2 cellular contexts compared by ENCODE assay signal in the genomic region with DNA sequence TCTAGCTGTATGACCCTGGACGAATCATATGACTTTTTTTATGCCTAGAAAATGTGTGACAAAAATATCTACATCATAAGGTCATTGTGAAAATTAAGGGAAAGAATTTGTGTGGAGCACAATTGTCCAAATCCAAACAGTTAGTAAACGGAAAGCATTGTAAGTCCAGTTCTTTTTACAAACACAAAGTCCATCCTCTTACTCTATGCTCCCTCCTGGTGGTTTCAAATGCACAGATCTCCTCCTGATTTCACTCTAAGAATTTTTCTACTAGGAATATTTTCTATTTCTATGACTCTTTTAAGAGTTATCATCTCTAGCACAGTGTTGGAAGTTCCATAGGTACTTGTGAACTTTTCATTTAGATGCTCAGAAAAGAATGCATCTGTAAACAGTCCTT.
TF ChIP-seq lines count a peak whose summit lies in the region.

No MANE protein-coding gene starts in this region.

TF ChIP-seq in K562, 482 proteins besides CTCF, POLR2A, EP300 and RAD21 (continued from another document):
- TF ChIP-seq DEAF1 (CRISPR knock-in tag; IDR thresholded peaks at IDR 0.05): 0 out of 2 replicates have a peak, but pooled peaks have one; percentile 49
TF ChIP-seq in K562: peak in this region for 1.

TF ChIP-seq in endothelial cell of umbilical vein, 7 proteins besides CTCF, POLR2A, EP300 and RAD21:
- TF ChIP-seq MYC (IDR thresholded peaks at IDR 0.05; ENCODE audit: low read depth, low read length) (no peak), JUN (IDR thresholded peaks at IDR 0.05; ENCODE audit: borderline replicate concordance, insufficient read depth, insufficient read length, low read depth) (no peak), MAX (IDR thresholded peaks at IDR 0.05; ENCODE audit: insufficient read depth, insufficient read length) (no peak), POLR2AphosphoS5 (IDR thresholded peaks at IDR 0.05; ENCODE audit: insufficient read depth, low read depth, low read length) (no peak), FOS (IDR thresholded peaks at IDR 0.05; ENCODE audit: borderline replicate concordance, insufficient read depth, low read length) (no peak), GATA2 (IDR thresholded peaks at IDR 0.05; ENCODE audit: insufficient read depth, insufficient read length, low read depth, low read length) (no peak), EZH2 (IDR thresholded peaks at IDR 0.05; ENCODE audit: borderline replicate concordance, low read depth, low read length, severe bottlenecking) (no peak)
TF ChIP-seq in endothelial cell of umbilical vein: peak in this region for 0.
